In the genomic region with DNA sequence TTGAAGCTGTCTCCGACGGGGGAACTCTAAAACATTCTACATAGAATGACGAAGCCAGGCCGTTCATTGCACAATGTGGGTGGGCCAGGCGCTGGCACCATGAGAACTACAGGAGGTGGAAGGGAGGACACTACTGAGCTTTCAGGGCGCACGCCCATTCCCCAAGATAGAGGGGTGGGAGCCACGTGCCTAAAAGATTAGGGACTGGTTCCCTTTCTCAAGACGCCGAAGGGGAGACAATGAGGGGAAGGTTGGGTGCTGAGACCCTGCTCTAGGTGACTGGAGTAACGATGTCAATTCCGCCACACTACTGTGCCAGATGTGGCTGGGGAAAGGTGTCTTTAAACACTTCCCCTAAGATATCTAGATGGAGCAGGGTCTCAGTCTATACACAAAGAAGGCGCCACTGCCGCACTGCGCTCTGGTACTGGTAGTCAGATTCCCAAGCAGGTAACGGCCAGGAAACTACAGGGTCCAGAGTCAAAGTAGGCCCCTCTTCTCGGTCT, we compare ENCODE assay signal across 8 cellular contexts. TPM values are rescaled to one million over a fixed set of nuclear protein-coding genes. Genes with fewer than 3 reads are reported as not detected.
DNase-seq lines count a peak whose midpoint lies in the region; ATAC-seq, FAIRE-seq and TF ChIP-seq lines count a peak whose summit lies in the region.

No MANE protein-coding gene starts in this region.

- H3K27ac Mint-ChIP-seq in activated naive CD4-positive, alpha-beta T cell treated with anti-CD3 and anti-CD28 coated beads for 36 hours, result peak overlapping the region; percentile 100

- H3K4me3 ChIP-seq in bronchial epithelial cell (ENCODE audit: low read depth, low read length), result peak overlapping the region; percentile 67
- peak overlapping the region; percentile 96 to 100 for H3K4me3 ChIP-seq in stomach smooth muscle (ENCODE audit: low read length in 2 of 2)

- peak overlapping the region; percentile 100 for H3K9ac ChIP-seq in stomach smooth muscle (ENCODE audit: low read length in 2 of 2)

- H3K4me1 Mint-ChIP-seq in activated naive CD4-positive, alpha-beta T cell treated with anti-CD3 and anti-CD28 coated beads for 36 hours (ENCODE audit: low read depth), result peaks cover 56% of the 10 kb centered on the region

- no peak for FAIRE-seq in bronchial epithelial cell (lab: Jason Lieb, UNC)

- H3K36me3 ChIP-seq in bronchial epithelial cell (ENCODE audit: control insufficient read depth, insufficient read depth, low read length) (no peaks in the 10 kb centered on the region), stomach smooth muscle (ENCODE audit: control insufficient read depth in 2 of 2, insufficient read depth in 2 of 2, low read length in 2 of 2) (no peaks in the 10 kb centered on the region)

- peak overlapping the region; percentile 99 for H3K4me3 Mint-ChIP-seq in activated naive CD4-positive, alpha-beta T cell treated with anti-CD3 and anti-CD28 coated beads for 36 hours

- no peak for ATAC-seq in GM21619 (IDR thresholded peaks at IDR 0.05; ENCODE audit: unreplicated experiment)

- H3K9me3 Mint-ChIP-seq in activated naive CD4-positive, alpha-beta T cell treated with anti-CD3 and anti-CD28 coated beads for 36 hours, result no peaks in the 10 kb centered on the region

- H3K4me1 ChIP-seq in stomach smooth muscle (ENCODE audit: control insufficient read depth, insufficient read depth, low read length), result peaks cover 23% of the 10 kb centered on the region

- peaks cover 20% of the 10 kb centered on the region for H3K36me3 Mint-ChIP-seq in activated naive CD4-positive, alpha-beta T cell treated with anti-CD3 and anti-CD28 coated beads for 36 hours (ENCODE audit: low read depth)

- peak; percentile 30 for DNase-seq in activated naive CD4-positive, alpha-beta T cell treated with anti-CD3 and anti-CD28 coated beads for 36 hours
- DNase-seq in activated naive CD4-positive, alpha-beta T cell (lab: John Stamatoyannopoulos, UW), result no peak
- DNase-seq in NCI-H226 (peak; percentile 45), bronchial epithelial cell (ENCODE audit: low read depth) (peak; percentile 71), left kidney (ENCODE audit: low read depth, low spot score) (peak; percentile 62)
- DNase-seq in activated effector memory CD4-positive, alpha-beta T cell treated with anti-CD3 and anti-CD28 coated beads, Interleukin-2, amount 50 U/mL, for 16 hours, result no peak

- H3K27ac ChIP-seq in stomach smooth muscle (ENCODE audit: low read length), result peak overlapping the region; percentile 100

- H3K27me3 ChIP-seq in bronchial epithelial cell (ENCODE audit: control insufficient read depth, insufficient read depth, low read length) (no peaks in the 10 kb centered on the region), stomach smooth muscle (ENCODE audit: control insufficient read depth in 1 of 2, insufficient read depth in 2 of 2, low read length in 2 of 2) (no peaks in the 10 kb centered on the region)

- TF ChIP-seq CTCF in bronchial epithelial cell (IDR thresholded peaks at IDR 0.05; ENCODE audit: insufficient read depth, low read length, severe bottlenecking), result no peak

- CTCF ChIA-PET in activated naive CD4-positive, alpha-beta T cell treated with anti-CD3 and anti-CD28 coated beads for 36 hours (lab: Charles Lee), result no interaction called here

- no peaks in the 10 kb centered on the region for H3K27me3 Mint-ChIP-seq in activated naive CD4-positive, alpha-beta T cell treated with anti-CD3 and anti-CD28 coated beads for 36 hours (ENCODE audit: low read depth)

- intact Hi-C loops in activated naive CD4-positive, alpha-beta T cell treated with anti-CD3 and anti-CD28 coated beads for 36 hours (cut with micrococcal nuclease), result loop anchor here (1.0 to 5.0 kb wide), 14 partner anchors 11 to 1618 kb away; a partner anchor contains a TSS

- no peaks in the 10 kb centered on the region for H3K9me3 ChIP-seq in stomach smooth muscle (ENCODE audit: control insufficient read depth in 2 of 2, low read length in 2 of 2)

RNA-seq across cellular contexts. Expression of a gene that starts 0.8 kb away (rescaled TPM):
- total RNA-seq in activated naive CD4-positive, alpha-beta T cell treated with anti-CD3 and anti-CD28 coated beads for 36 hours, result 100 to 1,000 TPM; 533 to 579 TPM
- total RNA-seq in bronchial epithelial cell, result 875 and 1,184 TPM in 2 replicates

RNA-seq across cellular contexts. Expression of a gene that starts 23.5 kb away (rescaled TPM):
- total RNA-seq in activated naive CD4-positive, alpha-beta T cell treated with anti-CD3 and anti-CD28 coated beads for 36 hours, result 10 to 100 TPM; 60.2 to 60.6 TPM
- 45.3 and 90.5 TPM in 2 replicates for total RNA-seq in bronchial epithelial cell

RNA-seq across cellular contexts. Expression of a gene that starts 40.4 kb away (rescaled TPM):
- 10 to 100 TPM; 42.1 to 43.9 TPM for total RNA-seq in activated naive CD4-positive, alpha-beta T cell treated with anti-CD3 and anti-CD28 coated beads for 36 hours
- total RNA-seq in bronchial epithelial cell, result 78.2 and 83.6 TPM in 2 replicates

Comparison
In these comparisons a context has a peak if more than half of its experiments do, and no peak if none do; other contexts are left out.
1. DNase-seq: peak in activated naive CD4-positive, alpha-beta T cell treated with anti-CD3 and anti-CD28 coated beads for 36 hours (single experiment), NCI-H226 (single experiment), bronchial epithelial cell (single experiment) and left kidney (single experiment); none in activated naive CD4-positive, alpha-beta T cell (0 of 4) and activated effector memory CD4-positive, alpha-beta T cell treated with anti-CD3 and anti-CD28 coated beads, Interleukin-2, amount 50 U/mL, for 16 hours (single experiment).